Comparison of ENCODE assay signal across 26 cellular contexts in the genomic region with DNA sequence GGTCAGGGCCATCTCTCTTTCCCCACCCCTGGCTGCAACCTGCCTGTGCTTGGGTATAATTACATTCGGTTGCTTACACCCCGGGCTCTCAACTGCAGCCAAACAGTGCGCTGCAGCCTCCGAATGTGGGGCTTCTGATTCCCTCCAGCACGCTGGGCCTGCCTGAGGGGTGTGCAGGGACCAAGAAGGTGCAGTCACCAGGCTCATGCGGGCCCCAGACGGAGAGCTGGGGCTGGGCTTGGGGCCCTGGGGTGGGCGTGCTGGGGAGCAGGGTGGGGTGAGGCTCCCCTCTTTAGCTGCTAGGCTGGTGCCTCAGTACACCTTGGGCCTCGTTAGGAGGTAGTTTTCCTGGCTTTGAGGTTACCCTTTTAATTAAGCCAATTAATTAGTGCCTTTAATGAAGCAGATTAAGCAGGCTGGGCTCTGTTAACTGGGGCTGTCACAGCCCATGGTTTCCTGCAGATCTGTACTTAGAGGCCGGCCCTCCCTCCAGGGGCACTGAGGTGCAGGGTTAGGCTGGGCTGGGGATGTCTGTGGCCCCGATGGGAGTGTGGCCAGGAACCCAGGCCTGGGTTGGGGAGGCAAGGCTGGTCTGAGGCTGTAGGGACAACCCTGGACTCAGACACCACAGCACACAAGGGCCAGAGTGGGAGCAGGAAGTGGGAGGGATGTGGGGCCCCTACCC. TPM values are rescaled to one million over a fixed set of nuclear protein-coding genes. Genes with fewer than 3 reads are reported as not detected.
DNase-seq lines count a peak whose midpoint lies in the region; ATAC-seq, FAIRE-seq and TF ChIP-seq lines count a peak whose summit lies in the region.
"Had no signal": no experiment of that assay in that cellular context is flagged by ENCODE, and none has a peak within 500 bp of the region (broad histone marks: within the 10 kb centered on the region; RNA-seq: fewer than 3 reads in every experiment).

No MANE protein-coding gene starts in this region.

- no peak overlapping the region for H2BK20ac ChIP-seq in H1 (ENCODE audit: low read length)

- no peak overlapping the region for H3K18ac ChIP-seq in H1 (ENCODE audit: extremely low read depth, low read length)

- H2BK15ac ChIP-seq in H1 (ENCODE audit: low read length), result no peak overlapping the region

- H2AFZ ChIP-seq in H1 (ENCODE audit: low read length), result no peak overlapping the region

- no peak for FAIRE-seq in H1 (lab: Jason Lieb, UNC)
- FAIRE-seq: A549, GM12891 had no signal

- H3K4me3 ChIP-seq in H7 (ENCODE audit: insufficient read depth, low read depth, low read length) (no peak overlapping the region), H1 (ENCODE audit: extremely low read depth in 1 of 4, insufficient read depth in 2 of 4, low read depth in 3 of 4, low read length in 4 of 4) (peak overlapping the region in 1 of 4 experiments; percentile 7; a peak in 1 of 8 replicates), body of pancreas (no peak overlapping the region)
- H3K4me3 ChIP-seq: A549 had no signal

- peak overlapping the region; percentile 87; the same call in 1 of the 2 replicates for H2BK12ac ChIP-seq in H1 (ENCODE audit: low read depth, low read length)

- H3K4ac ChIP-seq in H1 (replicated peaks; ENCODE audit: insufficient read length, low read depth, low read length), result peak overlapping the region; percentile 57

- 0 out of 2 replicates have a peak overlapping the region, but pooled peaks have one; percentile 30 for H2BK5ac ChIP-seq in H1 (ENCODE audit: low read depth, low read length)

- H3K56ac ChIP-seq in H1 (replicated peaks; ENCODE audit: insufficient read length, low read depth, low read length), result no peak overlapping the region

- intact Hi-C loops in body of pancreas (cut with DNase I), result no loop called here

- H3K27me3 ChIP-seq in H7 (ENCODE audit: control insufficient read depth, insufficient read depth, low read length) (peaks cover 2% of the 10 kb centered on the region; the same call in 1 of the 2 replicates), H1 (replicated peaks in 1 of 4; ENCODE audit: control insufficient read depth in 3 of 4, extremely low read depth in 1 of 4, insufficient read depth in 3 of 4, low read length in 3 of 4) (peaks cover 2 to 69% (median 47%) of the 10 kb centered on the region in 4 experiments), body of pancreas (no peaks in the 10 kb centered on the region)

- H3K9me3 ChIP-seq in H1 (ENCODE audit: insufficient read depth in 2 of 2, low read depth in 1 of 2, low read length in 1 of 2) (no peaks in the 10 kb centered on the region), body of pancreas (no peaks in the 10 kb centered on the region)
- H3K9me3 ChIP-seq: A549, Caco-2 had no signal

- H3K79me2 ChIP-seq in H1 (ENCODE audit: control insufficient read depth in 1 of 2, insufficient read depth in 2 of 2, low read length in 2 of 2), result no peaks in the 10 kb centered on the region

- ATAC-seq in body of pancreas, result no peak
- ATAC-seq: CD8-positive, alpha-beta T cell had no signal

- CTCF ChIA-PET in RWPE1 (lab: Yijun Ruan, JAX), result interaction anchor here (0.6 kb wide), 1 partner anchor 64 kb away, joined by 3 read pairs; no protein-coding TSS in a partner anchor
- CTCF ChIA-PET in H1 (lab: Charles Lee; ENCODE audit: partially characterized antibody), result interaction anchor here (0.9 to 7.7 kb wide), 11 partner anchors 12 to 97 kb away, joined by 3 to 42 read pairs (median 3); partner anchors contain the start of gene FLRT1

- H4K20me1 ChIP-seq in H1 (replicated peaks in 1 of 2; ENCODE audit: control insufficient read depth in 1 of 2, insufficient read depth in 2 of 2, low read length in 2 of 2), result peaks cover 3 to 6% of the 10 kb centered on the region in 2 experiments

- H3K36me3 ChIP-seq in H7 (replicated peaks; ENCODE audit: control insufficient read depth, insufficient read depth, low read length) (no peaks in the 10 kb centered on the region), H1 (ENCODE audit: control insufficient read depth in 2 of 4, insufficient read depth in 4 of 4, low read length in 3 of 4) (no peaks in the 10 kb centered on the region), body of pancreas (replicated peaks in 1 of 2; ENCODE audit: insufficient read depth in 1 of 2, low read depth in 2 of 2) (no peaks in the 10 kb centered on the region)

- H4K91ac ChIP-seq in H1 (replicated peaks; ENCODE audit: insufficient read length, low read length), result no peak overlapping the region

- POLR2A ChIA-PET in RWPE1 (lab: Yijun Ruan, JAX; ENCODE audit: low non-redundant PET) (no interaction called here), H1 (lab: Charles Lee; ENCODE audit: partially characterized antibody) (interaction anchor here (1.0 to 1.7 kb wide), 6 partner anchors 11 to 129 kb away, joined by 3 to 4 read pairs (median 3); no protein-coding TSS in a partner anchor)

- H4K5ac ChIP-seq in H1 (ENCODE audit: insufficient read length, low read depth, low read length), result no peak overlapping the region

- H3K4me1 ChIP-seq in H1 (replicated peaks in 1 of 4; ENCODE audit: control insufficient read depth in 3 of 4, insufficient read depth in 4 of 4, low read length in 3 of 4) (peaks cover 6 to 25% (median 22%) of the 10 kb centered on the region in 4 experiments), body of pancreas (no peaks in the 10 kb centered on the region)
- H3K4me1 ChIP-seq: A549, Caco-2 had no signal

- peak overlapping the region; percentile 8 to 43; a peak in 3 of 4 replicates for H3K4me2 ChIP-seq in H1 (ENCODE audit: insufficient read depth in 1 of 2, low read depth in 2 of 2, low read length in 2 of 2)
- H3K4me2 ChIP-seq: A549 had no signal

- no peak for TF ChIP-seq POLR2A in H1 (IDR thresholded peaks at IDR 0.05; ENCODE audit: control extremely low read depth in 1 of 2, low read depth in 2 of 2, low read length in 2 of 2)
- TF ChIP-seq POLR2A in body of pancreas (IDR thresholded peaks at IDR 0.05), result no peak

- TF ChIP-seq RAD21 in H1 (IDR thresholded peaks at IDR 0.05 in 1 of 2, conservative IDR thresholded peaks at IDR 0.05 in 1 of 2; ENCODE audit: low read depth in 2 of 2, low read length in 2 of 2), result no peak

- H2BK120ac ChIP-seq in H1 (replicated peaks; ENCODE audit: low read depth, low read length), result no peak overlapping the region

- H3K27ac ChIP-seq in RWPE1, result peak overlapping the region; percentile 6; the same call in 1 of the 2 replicates
- no peak overlapping the region for H3K27ac ChIP-seq in H1 (ENCODE audit: low read depth, low read length)
- H3K27ac ChIP-seq in substantia nigra (ENCODE audit: low read depth, low read length, poor library complexity, severe bottlenecking), result peak overlapping the region; percentile 80
- no peak overlapping the region for H3K27ac ChIP-seq in body of pancreas
- H3K27ac ChIP-seq: A549, C4-2B, HL-60 had no signal

- H3K9ac ChIP-seq in H1 (replicated peaks in 1 of 4; ENCODE audit: extremely low read depth in 1 of 4, low read depth in 3 of 4, low read length in 3 of 4), result 0 out of 7 replicates have a peak overlapping the region, but pooled peaks of 1 of the 4 experiments have one; percentile 15

- no peak for TF ChIP-seq EP300 in H1 (IDR thresholded peaks at IDR 0.05; ENCODE audit: borderline replicate concordance in 1 of 2, low read depth in 2 of 2, low read length in 2 of 2)

- H3K23me2 ChIP-seq in H1 (ENCODE audit: low read depth, low read length), result peaks cover 2% of the 10 kb centered on the region; the same call in 1 of the 2 replicates

- 83% methylated on average over 11 of the region's 11 CpGs; no CpG with 5 or more reads in 1 of the 2 experiments for WGBS in H1 (ENCODE audit: extremely low coverage in 1 of 2, insufficient coverage in 1 of 2, insufficient read length in 1 of 2, insufficient replicate concordance in 2 of 2, low coverage in 1 of 2, low lambda C conversion rate in 2 of 2, missing lambda C conversion rate in 1 of 2), 2 experiments
- 87 to 90% methylated on average over 6 to 11 of the region's 11 CpGs for WGBS in body of pancreas, 2 donors

- H2AK5ac ChIP-seq in H1 (ENCODE audit: low read depth, low read length), result peak overlapping the region; percentile 39; the same call in 1 of the 2 replicates

- H3K14ac ChIP-seq in H1 (ENCODE audit: insufficient read length), result no peak overlapping the region

- peak; percentile 75 for DNase-seq in H7
- no peak for DNase-seq in RWPE1 (ENCODE audit: low spot score)
- DNase-seq in H1 (ENCODE audit: low read depth in 1 of 2, low spot score in 2 of 2), result no peak
- DNase-seq in substantia nigra (lab: John Stamatoyannopoulos, UW), result no peak
- DNase-seq in activated CD4-positive, alpha-beta T cell treated with anti-CD3 and anti-CD28 coated beads, Interleukin-2, amount 50 U/mL, for 48 hours, result no peak
- no peak for DNase-seq in body of pancreas
- DNase-seq in glomerular visceral epithelial cell (ENCODE audit: extremely low spot score), result no peak
- DNase-seq: AML-193; Caco-2; CD8-positive, alpha-beta T cell; DMS79; EL; GDM1; Kasumi-1; NCI-H1105; NCI-H146; NCI-H2029; NCI-H446; NCI-H524 treated with DMSO at 0.1 percent for 48 hours; NCI-H774; RPMI8226; SHP77 had no signal

- no peak overlapping the region for H3K23ac ChIP-seq in H1 (ENCODE audit: insufficient read length)

- H4K8ac ChIP-seq in H1 (ENCODE audit: extremely low read depth, insufficient read depth, low read length), result peak overlapping the region; percentile 43; the same call in 1 of the 2 replicates

- H3K79me1 ChIP-seq in H1 (ENCODE audit: low read depth, low read length), result no peaks in the 10 kb centered on the region

- no peak for TF ChIP-seq CTCF in RWPE1 (conservative IDR thresholded peaks at IDR 0.05; ENCODE audit: low read depth)
- no peak for TF ChIP-seq CTCF in H1 (IDR thresholded peaks at IDR 0.05; ENCODE audit: control extremely low read depth in 1 of 3, insufficient read depth in 1 of 3, low read depth in 1 of 3, low read length in 3 of 3)
- TF ChIP-seq CTCF in body of pancreas (IDR thresholded peaks at IDR 0.05), result no peak

TF ChIP-seq in H1, 55 proteins besides CTCF, POLR2A, EP300 and RAD21 (continues in another document):
- TF ChIP-seq SP4 (IDR thresholded peaks at IDR 0.05; ENCODE audit: low read length) (no peak), MAFK (IDR thresholded peaks at IDR 0.05; ENCODE audit: low read depth, low read length) (no peak), TBP (IDR thresholded peaks at IDR 0.05; ENCODE audit: low read depth, low read length) (no peak)

RNA-seq across cellular contexts. Expression of gene FLRT1, which starts 17.3 kb away (rescaled TPM):
- 0.94 and 1.7 TPM in 2 replicates for total RNA-seq in H7 (2014; rRNA removed; shearing (Covaris generic))
- total RNA-seq in H1 (2021; fragmentation: NEBNext Ultra II Directional; extraction: Animal tissue kit (Norgen Biotek cat#: 25700)), result 0.28 and 0.42 TPM in 2 replicates
- polyA plus RNA-seq in H1 (2011; rRNA removed), result 0.14 and 0.20 TPM in 2 replicates
- polyA plus RNA-seq in H1 (2011; cell fraction: cytosol; rRNA removed), result 0.10 TPM
- 0.19 TPM for polyA plus RNA-seq in H1 (2011; cell fraction: nucleus; rRNA removed)
- 0.30 to 0.89 TPM (median 0.74 TPM) in 4 replicates for polyA plus RNA-seq in H1 (2012, experiment 1 of 2)
- 0.17 TPM for polyA plus RNA-seq in H1 (2012, experiment 2 of 2)
- polyA plus RNA-seq in H1 (2013, experiment 1 of 2), result 0.61 TPM
- polyA plus RNA-seq in H1 (2013, experiment 2 of 2), result 0.59 TPM
- polyA minus RNA-seq in H1 (2011; rRNA and poly(A)+ RNA removed), result 0.16 and 0.20 TPM in 2 replicates
- polyA minus RNA-seq in H1 (2011; cell fraction: cytosol; rRNA and poly(A)+ RNA removed), result 0.29 TPM
- not detected for polyA minus RNA-seq in H1 (2011; cell fraction: nucleus; rRNA and poly(A)+ RNA removed)
- total RNA-seq in body of pancreas, result under 1 TPM in 1 of 2 donors, not detected in 1; 0.26 TPM
- total RNA-seq: CD8-positive, alpha-beta T cell had no signal

Comparison
In these comparisons a context has a peak if more than half of its experiments do, and no peak if none do; other contexts are left out.
1. H3K27ac ChIP-seq: peak in RWPE1 (single experiment) and substantia nigra (single experiment); none in H1 (single experiment) and body of pancreas (0 of 4).